8 cellular contexts compared by ENCODE assay signal in genomic region chr7:102064361-102065025, GRCh38.
DNase-seq lines count a peak whose midpoint lies in the region; TF ChIP-seq lines count a peak whose summit lies in the region.

No MANE protein-coding gene starts in this region.

- no peaks in the 10 kb centered on the region for H3K4me1 Mint-ChIP-seq in activated CD4-positive, alpha-beta T cell treated with anti-CD3 and anti-CD28 coated beads, Interleukin-2, amount 10 ng/mL, durations not matched to agents 24 days and 14 days

- H3K9me3 Mint-ChIP-seq in activated CD4-positive, alpha-beta T cell treated with anti-CD3 and anti-CD28 coated beads, Interleukin-2, amount 10 ng/mL, durations not matched to agents 24 days and 14 days = no peaks in the 10 kb centered on the region

- H3K9me3 ChIP-seq in PC-9 (ENCODE audit: insufficient read depth, low read depth) = no peaks in the 10 kb centered on the region

- peak overlapping the region; percentile 37; the same call in 1 of the 2 replicates for H3K27ac ChIP-seq in PC-9

- H3K4me1 ChIP-seq in PC-9 (replicated peaks; ENCODE audit: insufficient read depth) = peaks cover 11% of the 10 kb centered on the region

- POLR2A ChIA-PET in PC-9 (lab: Charles Lee; ENCODE audit: unreplicated experiment) = interaction anchor here (0.6 to 0.7 kb wide), 3 partner anchors 77 to 238 kb away, joined by 4 to 10 read pairs (median 6); no protein-coding TSS in a partner anchor

- BruUV-seq in PC-9 (replicated peaks; lab: Mats Ljungman, UMichigan) = no TSS peak

- DNase-seq in GF-D8 (lab: John Stamatoyannopoulos, UW) = peak; percentile 94
- DNase-seq in PC-9 = peak in 1 of 2 experiments; percentile 66
- DNase-seq in glomerular visceral epithelial cell (ENCODE audit: extremely low spot score) = peak; percentile 68
- peak; percentile 50 for DNase-seq in pons (ENCODE audit: low spot score)
- DNase-seq in SHP77 treated with DMSO at 0.1 percent for 48 hours (lab: John Stamatoyannopoulos, UW) = no peak
- DNase-seq in activated CD4-positive, alpha-beta T cell treated with anti-CD3 and anti-CD28 coated beads, Interleukin-2, amount 10 ng/mL, durations not matched to agents 24 days and 14 days = no peak
- DNase-seq in stimulated activated CD4-positive, alpha-beta T cell treated with anti-CD3 and anti-CD28 coated beads, Interleukin-15, amount 100 ng/mL, for 24 hours = no peak
- no peak for DNase-seq in SK-N-DZ (ENCODE audit: low spot score)

- H3K9me2 ChIP-seq in PC-9 (ENCODE audit: insufficient read depth) = no peaks in the 10 kb centered on the region

- H2AFZ ChIP-seq in PC-9 = no peak overlapping the region

- TF ChIP-seq CTCF in PC-9 (conservative IDR thresholded peaks at IDR 0.05) = no peak

- H3K36me3 ChIP-seq in PC-9 (ENCODE audit: low read depth) = no peaks in the 10 kb centered on the region

- no peak overlapping the region for H3K4me2 ChIP-seq in PC-9

- intact Hi-C loops in PC-9 (cut with micrococcal nuclease; ENCODE audit: unreplicated experiment) = loop anchor here (5.0 to 10.0 kb wide), 2 partner anchors 60 to 207 kb away; no protein-coding TSS in a partner anchor
- intact Hi-C loops in activated CD4-positive, alpha-beta T cell treated with anti-CD3 and anti-CD28 coated beads, Interleukin-2, amount 10 ng/mL, durations not matched to agents 24 days and 14 days (cut with micrococcal nuclease) = no loop called here

- H3K27me3 ChIP-seq in PC-9 (ENCODE audit: insufficient read depth, low read depth) = no peaks in the 10 kb centered on the region

- no peak overlapping the region for H3K27ac Mint-ChIP-seq in activated CD4-positive, alpha-beta T cell treated with anti-CD3 and anti-CD28 coated beads, Interleukin-2, amount 10 ng/mL, durations not matched to agents 24 days and 14 days

- CTCF ChIA-PET in PC-9 (lab: Charles Lee) = interaction anchor here (0.7 kb wide), 1 partner anchor 489 kb away, joined by 3 read pairs; no protein-coding TSS in a partner anchor

- peaks cover 20% of the 10 kb centered on the region; the same call in 1 of the 2 replicates for H4K20me1 ChIP-seq in PC-9 (ENCODE audit: insufficient read depth)

- H3K4me3 Mint-ChIP-seq in activated CD4-positive, alpha-beta T cell treated with anti-CD3 and anti-CD28 coated beads, Interleukin-2, amount 10 ng/mL, durations not matched to agents 24 days and 14 days = no peak overlapping the region

- H3F3A ChIP-seq in PC-9 (ENCODE audit: insufficient read depth, low read depth) = peaks cover 8% of the 10 kb centered on the region; the same call in 1 of the 2 replicates

- no peaks in the 10 kb centered on the region for H3K79me2 ChIP-seq in PC-9 (ENCODE audit: low read depth)

- H3K36me3 Mint-ChIP-seq in activated CD4-positive, alpha-beta T cell treated with anti-CD3 and anti-CD28 coated beads, Interleukin-2, amount 10 ng/mL, durations not matched to agents 24 days and 14 days (ENCODE audit: low read depth) = no peaks in the 10 kb centered on the region

- no peaks in the 10 kb centered on the region for H3K27me3 Mint-ChIP-seq in activated CD4-positive, alpha-beta T cell treated with anti-CD3 and anti-CD28 coated beads, Interleukin-2, amount 10 ng/mL, durations not matched to agents 24 days and 14 days

- no peak overlapping the region for H3K4me3 ChIP-seq in PC-9

Comparison
In these comparisons a context has a peak if more than half of its experiments do, and no peak if none do; other contexts are left out.
1. DNase-seq: peak in GF-D8 (single experiment), glomerular visceral epithelial cell (single experiment) and pons (single experiment); none in SHP77 treated with DMSO at 0.1 percent for 48 hours (single experiment), activated CD4-positive, alpha-beta T cell treated with anti-CD3 and anti-CD28 coated beads, Interleukin-2, amount 10 ng/mL, durations not matched to agents 24 days and 14 days (single experiment), stimulated activated CD4-positive, alpha-beta T cell treated with anti-CD3 and anti-CD28 coated beads, Interleukin-15, amount 100 ng/mL, for 24 hours (single experiment) and SK-N-DZ (single experiment).